ENCODE assay signal across 1 cellular context in the genomic region with DNA sequence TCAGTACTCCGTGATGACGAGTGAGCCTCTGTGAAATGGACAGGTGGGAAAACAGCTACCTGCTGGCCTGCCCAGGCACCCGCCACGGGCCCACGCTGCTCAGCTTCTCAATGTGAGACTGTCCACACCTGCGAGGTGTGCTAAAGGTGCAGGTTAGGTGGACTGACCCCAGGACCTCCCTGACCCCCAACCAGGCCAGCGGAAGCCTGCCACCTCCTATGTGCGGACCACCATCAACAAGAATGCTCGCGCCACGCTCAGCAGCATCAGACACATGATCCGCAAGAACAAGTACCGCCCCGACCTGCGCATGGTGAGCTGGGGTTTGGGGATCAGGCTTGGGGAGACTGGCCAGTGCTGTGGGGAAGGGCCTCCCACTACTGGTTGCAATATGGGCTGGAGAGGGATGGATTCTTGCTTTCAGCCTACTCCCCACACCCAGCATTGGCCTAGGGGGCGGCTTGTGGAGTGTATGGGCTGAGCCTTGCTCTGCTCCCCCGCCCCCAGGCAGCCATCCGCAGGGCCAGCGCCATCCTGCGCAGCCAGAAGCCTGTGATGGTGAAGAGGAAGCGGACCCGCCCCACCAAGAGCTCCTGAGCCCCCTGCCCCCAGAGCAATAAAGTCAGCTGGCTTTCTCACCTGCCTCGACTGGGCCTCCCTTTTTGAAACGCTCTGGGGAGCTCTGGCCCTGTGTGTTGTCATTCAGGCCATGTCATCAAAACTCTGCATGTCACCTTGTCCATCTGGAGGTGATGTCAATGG.
TF ChIP-seq lines count a peak whose summit lies in the region.

No MANE protein-coding gene starts in this region.

TF ChIP-seq in HCT116, 20 proteins besides CTCF, POLR2A, EP300 and RAD21:
- TF ChIP-seq CBX3 (IDR thresholded peaks at IDR 0.05; ENCODE audit: low read depth), result no peak
- no peak for TF ChIP-seq ZNF274 (IDR thresholded peaks at IDR 0.05; ENCODE audit: low read depth, low read length)
- TF ChIP-seq ELF1 (IDR thresholded peaks at IDR 0.05; ENCODE audit: borderline replicate concordance, low read depth), result no peak
- TF ChIP-seq TCF7L2 (IDR thresholded peaks at IDR 0.05; ENCODE audit: borderline replicate concordance, extremely low read depth, insufficient read depth, insufficient read length), result no peak
- TF ChIP-seq YY1 (IDR thresholded peaks at IDR 0.05; ENCODE audit: extremely low read depth, insufficient replicate concordance, low read depth, low read length), result no peak
- no peak for TF ChIP-seq EZH2 (IDR thresholded peaks at IDR 0.05)
- no peak for TF ChIP-seq SIN3A (IDR thresholded peaks at IDR 0.05; ENCODE audit: low read depth)
- TF ChIP-seq EZH2phosphoT487 (IDR thresholded peaks at IDR 0.05; ENCODE audit: borderline replicate concordance), result no peak
- TF ChIP-seq CEBPB (IDR thresholded peaks at IDR 0.05; ENCODE audit: low read depth), result no peak
- TF ChIP-seq, protein P1, sequence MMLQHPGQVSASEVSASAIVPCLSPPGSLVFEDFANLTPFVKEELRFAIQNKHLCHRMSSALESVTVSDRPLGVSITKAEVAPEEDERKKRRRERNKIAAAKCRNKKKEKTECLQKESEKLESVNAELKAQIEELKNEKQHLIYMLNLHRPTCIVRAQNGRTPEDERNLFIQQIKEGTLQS (IDR thresholded peaks at IDR 0.05), result no peak
- TF ChIP-seq SRF (IDR thresholded peaks at IDR 0.05; ENCODE audit: low read depth), result no peak
- no peak for TF ChIP-seq ZFX (IDR thresholded peaks at IDR 0.05)
- TF ChIP-seq, protein P2, sequence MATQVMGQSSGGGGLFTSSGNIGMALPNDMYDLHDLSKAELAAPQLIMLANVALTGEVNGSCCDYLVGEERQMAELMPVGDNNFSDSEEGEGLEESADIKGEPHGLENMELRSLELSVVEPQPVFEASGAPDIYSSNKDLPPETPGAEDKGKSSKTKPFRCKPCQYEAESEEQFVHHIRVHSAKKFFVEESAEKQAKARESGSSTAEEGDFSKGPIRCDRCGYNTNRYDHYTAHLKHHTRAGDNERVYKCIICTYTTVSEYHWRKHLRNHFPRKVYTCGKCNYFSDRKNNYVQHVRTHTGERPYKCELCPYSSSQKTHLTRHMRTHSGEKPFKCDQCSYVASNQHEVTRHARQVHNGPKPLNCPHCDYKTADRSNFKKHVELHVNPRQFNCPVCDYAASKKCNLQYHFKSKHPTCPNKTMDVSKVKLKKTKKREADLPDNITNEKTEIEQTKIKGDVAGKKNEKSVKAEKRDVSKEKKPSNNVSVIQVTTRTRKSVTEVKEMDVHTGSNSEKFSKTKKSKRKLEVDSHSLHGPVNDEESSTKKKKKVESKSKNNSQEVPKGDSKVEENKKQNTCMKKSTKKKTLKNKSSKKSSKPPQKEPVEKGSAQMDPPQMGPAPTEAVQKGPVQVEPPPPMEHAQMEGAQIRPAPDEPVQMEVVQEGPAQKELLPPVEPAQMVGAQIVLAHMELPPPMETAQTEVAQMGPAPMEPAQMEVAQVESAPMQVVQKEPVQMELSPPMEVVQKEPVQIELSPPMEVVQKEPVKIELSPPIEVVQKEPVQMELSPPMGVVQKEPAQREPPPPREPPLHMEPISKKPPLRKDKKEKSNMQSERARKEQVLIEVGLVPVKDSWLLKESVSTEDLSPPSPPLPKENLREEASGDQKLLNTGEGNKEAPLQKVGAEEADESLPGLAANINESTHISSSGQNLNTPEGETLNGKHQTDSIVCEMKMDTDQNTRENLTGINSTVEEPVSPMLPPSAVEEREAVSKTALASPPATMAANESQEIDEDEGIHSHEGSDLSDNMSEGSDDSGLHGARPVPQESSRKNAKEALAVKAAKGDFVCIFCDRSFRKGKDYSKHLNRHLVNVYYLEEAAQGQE (IDR thresholded peaks at IDR 0.05; ENCODE audit: low read depth), result no peak
- no peak for TF ChIP-seq FOSL1 (IDR thresholded peaks at IDR 0.05; ENCODE audit: low read depth)
- no peak for TF ChIP-seq POLR2AphosphoS5 (IDR thresholded peaks at IDR 0.05; ENCODE audit: low read depth, low read length)
- no peak for TF ChIP-seq SP1 (IDR thresholded peaks at IDR 0.05; ENCODE audit: low read depth)
- no peak for TF ChIP-seq JUND (IDR thresholded peaks at IDR 0.05)
